In the genomic region with DNA sequence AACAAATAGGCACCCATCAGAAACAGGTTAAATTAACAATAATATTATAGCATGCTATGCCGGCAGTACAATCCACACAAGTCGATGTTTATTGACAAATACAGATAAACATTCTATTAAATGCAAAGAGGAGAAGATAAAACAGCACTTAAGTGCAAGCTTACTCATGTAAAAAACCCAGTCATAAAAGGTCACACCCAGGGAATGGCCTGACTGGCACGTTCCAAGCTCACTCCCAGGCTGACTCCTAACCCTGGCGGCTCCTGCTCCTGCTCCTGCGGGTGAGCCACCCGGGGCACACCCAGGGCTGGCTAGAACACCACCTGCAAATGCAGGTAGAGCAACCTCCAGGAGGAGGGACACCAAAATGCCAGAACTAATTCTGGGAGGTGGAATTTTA, we compare ENCODE assay signal across 18 cellular contexts.
A peak's percentile ranks its signal among the peaks of the same experiment; 100 is the strongest.
DNase-seq lines count a peak whose midpoint lies in the region; ATAC-seq and TF ChIP-seq lines count a peak whose summit lies in the region.
"Had no signal": no experiment of that assay in that cellular context is flagged by ENCODE, and none has a peak within 500 bp of the region (broad histone marks: within the 10 kb centered on the region; RNA-seq: fewer than 3 reads in every experiment).

No MANE protein-coding gene starts in this region.

- no peak overlapping the region for H3K4me3 Mint-ChIP-seq in T-helper 2 cell treated with Interferon-gamma antibody and Interleukin-4, amounts not matched to agents 5 μg/mL and 100 μg/mL, for 36 hours
- H3K4me3 Mint-ChIP-seq: activated B cell treated with CpG ODN at 0.5 μM for 24 hours, endodermal cell had no signal

- H3K27me3 ChIP-seq in PC-3 (ENCODE audit: low read length) = no peaks in the 10 kb centered on the region
- no peaks in the 10 kb centered on the region for H3K27me3 ChIP-seq in dorsolateral prefrontal cortex

- TF ChIP-seq CTCF in PC-3 (conservative IDR thresholded peaks at IDR 0.05; ENCODE audit: low read depth, low read length) (no peak), dorsolateral prefrontal cortex (IDR thresholded peaks at IDR 0.05 in 54 of 56, conservative IDR thresholded peaks at IDR 0.05 in 2 of 56; ENCODE audit: low read depth in 1 of 56, partially characterized antibody in 56 of 56) (no peak)

- no peaks in the 10 kb centered on the region for H3K9me2 ChIP-seq in PC-3 (replicated peaks; ENCODE audit: low read length)
- H3K9me2 ChIP-seq: SK-N-SH had no signal

- no peak overlapping the region for H3K9ac ChIP-seq in PC-3 (ENCODE audit: low read length)
- H3K9ac ChIP-seq: SK-N-SH had no signal

- H3K36me3 ChIP-seq in PC-3 (ENCODE audit: low read depth, low read length) = no peaks in the 10 kb centered on the region
- H3K36me3 ChIP-seq: HAP-1 had no signal

- CTCF ChIA-PET in PC-3 (lab: Charles Lee) = interaction anchor here (0.6 kb wide), 1 partner anchor 20 kb away, joined by 3 read pairs; no protein-coding TSS in a partner anchor

- intact Hi-C loops in PC-3 (cut with micrococcal nuclease) (loop anchor here (10.0 kb wide), 1 partner anchor 256 kb away; a partner anchor contains a TSS), dorsolateral prefrontal cortex (cut with DNase I) (loop anchor here in 1 of 2 donors (10.0 kb wide), 1 partner anchor 116 kb away; a partner anchor contains a TSS)

- peak; percentile 67 for ATAC-seq in PC-3
- ATAC-seq in GM18511 (IDR thresholded peaks at IDR 0.05; ENCODE audit: unreplicated experiment) = no peak
- ATAC-seq: right cardiac atrium had no signal

- no peaks in the 10 kb centered on the region for H3K79me2 ChIP-seq in PC-3 (ENCODE audit: low read length)

- no peaks in the 10 kb centered on the region for H3K9me3 Mint-ChIP-seq in T-helper 2 cell treated with Interferon-gamma antibody and Interleukin-4, amounts not matched to agents 5 μg/mL and 100 μg/mL, for 36 hours
- H3K9me3 Mint-ChIP-seq: activated B cell treated with CpG ODN at 0.5 μM for 24 hours, endodermal cell had no signal

- no peak overlapping the region; the same call in 1 of the 2 replicates for H3K4me2 ChIP-seq in PC-3 (ENCODE audit: low read length)
- H3K4me2 ChIP-seq: SK-N-SH had no signal

- H3K27me3 Mint-ChIP-seq in T-helper 2 cell treated with Interferon-gamma antibody and Interleukin-4, amounts not matched to agents 5 μg/mL and 100 μg/mL, for 36 hours (ENCODE audit: low read depth) = no peaks in the 10 kb centered on the region
- H3K27me3 Mint-ChIP-seq: activated B cell treated with CpG ODN at 0.5 μM for 24 hours had no signal

- POLR2A ChIA-PET in PC-3 (lab: Charles Lee; ENCODE audit: unreplicated experiment) = no interaction called here

- peaks cover 78% of the 10 kb centered on the region for H3K4me1 Mint-ChIP-seq in T-helper 2 cell treated with Interferon-gamma antibody and Interleukin-4, amounts not matched to agents 5 μg/mL and 100 μg/mL, for 36 hours (ENCODE audit: low read depth)

- no TSS peak for BruUV-seq in PC-3 (replicated peaks; lab: Mats Ljungman, UMichigan)

- no peaks in the 10 kb centered on the region for H4K20me1 ChIP-seq in PC-3 (ENCODE audit: low read length)

- no peaks in the 10 kb centered on the region for H3F3A ChIP-seq in PC-3 (ENCODE audit: low read length, unreplicated experiment)

- peak overlapping the region; percentile 52 for H3K27ac Mint-ChIP-seq in T-helper 2 cell treated with Interferon-gamma antibody and Interleukin-4, amounts not matched to agents 5 μg/mL and 100 μg/mL, for 36 hours
- H3K27ac Mint-ChIP-seq: activated B cell treated with CpG ODN at 0.5 μM for 24 hours, endodermal cell had no signal

- H3K4me3 ChIP-seq in PC-3 (ENCODE audit: low read length) (no peak overlapping the region), dorsolateral prefrontal cortex (peak overlapping the region in 1 of 59 donors; percentile 8)
- H3K4me3 ChIP-seq: HAP-1 had no signal

- H3K4me1 ChIP-seq in PC-3 (ENCODE audit: insufficient read depth, low read length) = peaks cover 28% of the 10 kb centered on the region

- no peaks in the 10 kb centered on the region for H3K9me3 ChIP-seq in PC-3 (ENCODE audit: low read length)
- H3K9me3 ChIP-seq: HAP-1, SK-N-SH had no signal

- DNase-seq in T-helper 2 cell treated with Interferon-gamma antibody and Interleukin-4, amounts not matched to agents 5 μg/mL and 100 μg/mL, for 36 hours (ENCODE audit: low spot score) = no peak
- DNase-seq in T-helper 2 cell = no peak
- DNase-seq in PC-3 = peak; percentile 42
- no peak for DNase-seq in dorsolateral prefrontal cortex
- DNase-seq in renal cortical epithelial cell (ENCODE audit: low read depth) = peak; percentile 68
- DNase-seq in T-helper 1 cell = no peak
- DNase-seq in effector CD8-positive, alpha-beta T cell (lab: John Stamatoyannopoulos, UW) = no peak
- DNase-seq: activated B cell treated with CpG ODN at 0.5 μM for 24 hours; endodermal cell; glutamatergic neuron; left cardiac atrium; NCI-H2107; right cardiac atrium; SK-N-SH; stimulated activated CD4-positive, alpha-beta T cell treated with anti-CD3 and anti-CD28 coated beads, Interleukin-4, amount 100 ng/mL, for 4 hours had no signal

- no peak overlapping the region for H3K27ac ChIP-seq in PC-3 (ENCODE audit: low read length)
- peak overlapping the region in 43 of 59 donors; percentile 17 to 100 (median 93) for H3K27ac ChIP-seq in dorsolateral prefrontal cortex
- H3K27ac ChIP-seq: 22Rv1 had no signal

- H3K36me3 Mint-ChIP-seq in T-helper 2 cell treated with Interferon-gamma antibody and Interleukin-4, amounts not matched to agents 5 μg/mL and 100 μg/mL, for 36 hours (ENCODE audit: low read depth) = peaks cover 58% of the 10 kb centered on the region

- no peak overlapping the region for H2AFZ ChIP-seq in PC-3 (ENCODE audit: low read length)

Comparison
In these comparisons a context has a peak if more than half of its experiments do, and no peak if none do; other contexts are left out.
1. DNase-seq: peak in PC-3 (single experiment) and renal cortical epithelial cell (single experiment); none in T-helper 2 cell treated with Interferon-gamma antibody and Interleukin-4, amounts not matched to agents 5 μg/mL and 100 μg/mL, for 36 hours (single experiment), T-helper 2 cell (0 of 5), dorsolateral prefrontal cortex (0 of 10), T-helper 1 cell (0 of 5) and effector CD8-positive, alpha-beta T cell (single experiment).